11 cellular contexts compared by ENCODE assay signal in genomic region chr2:162013514-162014205, GRCh38.
DNase-seq lines count a peak whose midpoint lies in the region; ATAC-seq and TF ChIP-seq lines count a peak whose summit lies in the region.
"Had no signal": no experiment of that assay in that cellular context is flagged by ENCODE, and none has a peak within 500 bp of the region (broad histone marks: within the 10 kb centered on the region; RNA-seq: fewer than 3 reads in every experiment).

No MANE protein-coding gene starts in this region.

- H3K36me3 Mint-ChIP-seq in activated T-cell treated with anti-CD3 and anti-CD28 coated beads, Interleukin-2, amount 50 U/mL, for 4 hours (ENCODE audit: insufficient read depth): peaks cover 34% of the 10 kb centered on the region

- H3K9ac ChIP-seq in subcutaneous abdominal adipose tissue (ENCODE audit: low read length in 5 of 5): peak overlapping the region in 1 of 5 donors; percentile 35

- H3K27me3 Mint-ChIP-seq in activated T-cell treated with anti-CD3 and anti-CD28 coated beads, Interleukin-2, amount 50 U/mL, for 4 hours (ENCODE audit: low read depth): no peaks in the 10 kb centered on the region

- no peaks in the 10 kb centered on the region for H3K9me3 Mint-ChIP-seq in activated T-cell treated with anti-CD3 and anti-CD28 coated beads, Interleukin-2, amount 50 U/mL, for 4 hours

- H3K9me3 ChIP-seq in subcutaneous abdominal adipose tissue (ENCODE audit: control insufficient read depth in 5 of 5, low read length in 5 of 5) (no peaks in the 10 kb centered on the region), adrenal gland (replicated peaks in 1 of 3) (no peaks in the 10 kb centered on the region)

- intact Hi-C loops in left ventricle myocardium superior (cut with micrococcal nuclease): no loop called here
- intact Hi-C loops in adrenal gland (cut with DNase I): no loop called here

- H3K27ac ChIP-seq in subcutaneous abdominal adipose tissue (ENCODE audit: low read depth, low read length): peak overlapping the region; percentile 31
- no peak overlapping the region for H3K27ac ChIP-seq in adrenal gland
- H3K27ac ChIP-seq: WERI-Rb-1 had no signal

- 71 to 78% (median 74%) methylated on average over 8 of the region's 8 CpGs for WGBS in adrenal gland, 4 donors

- H3K27me3 ChIP-seq in subcutaneous abdominal adipose tissue (ENCODE audit: control insufficient read depth in 5 of 5, insufficient read depth in 4 of 5, low read length in 5 of 5): no peaks in the 10 kb centered on the region
- H3K27me3 ChIP-seq in adrenal gland: peaks cover 11% of the 10 kb centered on the region

- DNase-seq in activated T-cell treated with anti-CD3 and anti-CD28 coated beads, Interleukin-2, amount 50 U/mL, for 4 hours: no peak
- DNase-seq in activated T-cell treated with anti-CD3 and anti-CD28 coated beads, Interleukin-2, amount 50 U/mL, for 48 hours: no peak
- DNase-seq in SIG-M5 treated with dmso at 0.1 percent for 504 hours (lab: John Stamatoyannopoulos, UW; ENCODE audit: unreplicated experiment) (peak; percentile 89), left ventricle myocardium superior (no peak), germinal center (ENCODE audit: low spot score) (no peak), D341Med (ENCODE audit: low spot score) (no peak), adrenal gland (no peak)
- DNase-seq: NCI-H187 treated with DMSO at 0.1 percent for 48 hours; stimulated activated CD4-positive, alpha-beta T cell treated with anti-CD3 and anti-CD28 coated beads, Interleukin-12 subunit alpha, Interleukin-12 subunit beta, amount 100 ng/mL, for 4 hours; WERI-Rb-1 had no signal

- no peak for TF ChIP-seq CTCF in adrenal gland (IDR thresholded peaks at IDR 0.05)

- H3K36me3 ChIP-seq in subcutaneous abdominal adipose tissue (ENCODE audit: control insufficient read depth in 5 of 5, insufficient read depth in 5 of 5, low read length in 5 of 5): peaks cover 0 to 2% (median 0%) of the 10 kb centered on the region in 5 donors
- H3K36me3 ChIP-seq in adrenal gland (replicated peaks in 1 of 2): no peaks in the 10 kb centered on the region
- H3K36me3 ChIP-seq: WERI-Rb-1 had no signal

- H3K4me1 Mint-ChIP-seq in activated T-cell treated with anti-CD3 and anti-CD28 coated beads, Interleukin-2, amount 50 U/mL, for 4 hours (ENCODE audit: low read depth): peaks cover 67% of the 10 kb centered on the region

- no peak for ATAC-seq in activated T-cell treated with anti-CD3 and anti-CD28 coated beads, Interleukin-2, amount 50 U/mL, for 4 hours
- ATAC-seq in left ventricle myocardium superior: peak; percentile 38

- H3K4me3 Mint-ChIP-seq in activated T-cell treated with anti-CD3 and anti-CD28 coated beads, Interleukin-2, amount 50 U/mL, for 4 hours: peak overlapping the region; percentile 66

- H3K4me3 ChIP-seq in subcutaneous abdominal adipose tissue (ENCODE audit: low read depth in 1 of 5, low read length in 5 of 5) (peak overlapping the region in 4 of 5 donors; percentile 32 to 54 (median 51)), adrenal gland (peak overlapping the region in 1 of 4 donors; percentile 27)

- H3K4me1 ChIP-seq in subcutaneous abdominal adipose tissue (ENCODE audit: control insufficient read depth in 5 of 5, insufficient read depth in 5 of 5, low read length in 5 of 5) (peaks cover 0 to 4% (median 0%) of the 10 kb centered on the region in 5 donors), adrenal gland (replicated peaks in 1 of 2) (no peaks in the 10 kb centered on the region)

- TF ChIP-seq POLR2A in adrenal gland (IDR thresholded peaks at IDR 0.05): no peak
